In the genomic region with DNA sequence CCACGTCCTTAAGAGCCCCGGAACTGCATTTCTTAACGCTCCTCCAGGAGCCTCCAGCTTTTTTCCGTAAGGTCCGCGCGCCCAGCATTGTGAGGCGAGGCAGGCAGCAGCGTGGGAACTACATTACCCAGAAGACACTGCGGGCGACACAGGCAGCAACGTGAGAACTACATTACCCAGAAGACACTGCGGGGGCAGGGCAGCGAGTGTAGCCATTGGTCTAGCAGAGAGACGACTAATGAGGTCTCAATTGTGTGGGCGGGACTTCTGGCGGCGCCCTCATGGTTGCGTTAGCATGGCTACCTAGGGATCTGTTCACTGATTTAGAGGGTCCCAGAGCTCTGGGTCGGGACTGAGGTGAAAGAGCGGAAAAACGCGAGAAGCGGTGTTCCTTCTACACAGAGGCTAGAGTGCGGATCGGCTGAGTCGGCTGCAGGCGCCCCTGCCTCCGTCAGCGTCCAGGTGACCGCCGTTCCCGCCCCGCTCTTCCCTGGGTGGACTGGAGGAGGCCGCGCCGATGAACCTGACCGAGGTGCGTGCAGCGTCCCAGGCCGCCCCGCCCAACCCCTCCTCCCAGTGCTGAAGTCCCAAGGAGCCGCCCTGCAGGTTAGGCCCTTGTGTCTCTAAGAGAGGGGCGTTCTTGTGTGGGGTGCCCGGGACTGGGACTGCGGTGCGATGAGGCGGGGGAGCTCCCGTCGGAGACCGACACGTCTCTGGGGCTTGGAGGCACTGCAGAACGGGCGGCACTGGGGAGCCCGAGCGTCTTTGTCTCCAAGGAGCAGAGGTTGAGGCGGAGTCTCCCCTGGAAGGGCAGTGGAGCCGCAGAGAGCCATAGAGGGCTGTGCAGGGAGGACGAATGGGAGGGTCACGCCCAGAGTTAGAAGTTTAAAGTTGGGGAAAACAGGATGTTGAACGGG, we compare ENCODE assay signal across 1 cellular context.
TF ChIP-seq lines count a peak whose summit lies in the region.

A gene (plus strand): TSS at position 264 of the 917 bp plus-strand sequence. CDS start 254 bp downstream, at position 518.

TF ChIP-seq in GM12878, 131 proteins besides CTCF, POLR2A, EP300 and RAD21 (continued from another document and continues in another):
- TF ChIP-seq EGR1 (IDR thresholded peaks at IDR 0.05; ENCODE audit: borderline replicate concordance in 1 of 2, low read depth in 2 of 2, low read length in 2 of 2): peak in 1 of 2 experiments; percentile 85; a peak in 2 of 3 replicates
- TF ChIP-seq, protein P1, sequence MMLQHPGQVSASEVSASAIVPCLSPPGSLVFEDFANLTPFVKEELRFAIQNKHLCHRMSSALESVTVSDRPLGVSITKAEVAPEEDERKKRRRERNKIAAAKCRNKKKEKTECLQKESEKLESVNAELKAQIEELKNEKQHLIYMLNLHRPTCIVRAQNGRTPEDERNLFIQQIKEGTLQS (IDR thresholded peaks at IDR 0.05; ENCODE audit: borderline replicate concordance, extremely low read depth, low read depth, low read length): no peak
- TF ChIP-seq GATAD2B (conservative IDR thresholded peaks at IDR 0.05; ENCODE audit: low read depth): peak; percentile 67; the same call in 1 of the 2 replicates
- TF ChIP-seq, protein P2, sequence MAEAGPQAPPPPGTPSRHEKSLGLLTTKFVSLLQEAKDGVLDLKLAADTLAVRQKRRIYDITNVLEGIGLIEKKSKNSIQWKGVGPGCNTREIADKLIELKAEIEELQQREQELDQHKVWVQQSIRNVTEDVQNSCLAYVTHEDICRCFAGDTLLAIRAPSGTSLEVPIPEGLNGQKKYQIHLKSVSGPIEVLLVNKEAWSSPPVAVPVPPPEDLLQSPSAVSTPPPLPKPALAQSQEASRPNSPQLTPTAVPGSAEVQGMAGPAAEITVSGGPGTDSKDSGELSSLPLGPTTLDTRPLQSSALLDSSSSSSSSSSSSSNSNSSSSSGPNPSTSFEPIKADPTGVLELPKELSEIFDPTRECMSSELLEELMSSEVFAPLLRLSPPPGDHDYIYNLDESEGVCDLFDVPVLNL (IDR thresholded peaks at IDR 0.05; ENCODE audit: low read depth, low read length): peak; percentile 65; the same call in 1 of the 2 replicates
- TF ChIP-seq NBN (IDR thresholded peaks at IDR 0.05): 0 out of 2 replicates have a peak, but pooled peaks have one; percentile 32
- TF ChIP-seq NR2C2 (IDR thresholded peaks at IDR 0.05; ENCODE audit: borderline replicate concordance, control insufficient read depth, insufficient read length, low read depth): no peak
- peak; percentile 92 for TF ChIP-seq MXI1 (IDR thresholded peaks at IDR 0.05; ENCODE audit: low read depth, low read length)
- peak; percentile 99 for TF ChIP-seq HCFC1 (IDR thresholded peaks at IDR 0.05; ENCODE audit: low read length)
- no peak for TF ChIP-seq ESRRA (IDR thresholded peaks at IDR 0.05; ENCODE audit: low read length)
- TF ChIP-seq, protein P3, sequence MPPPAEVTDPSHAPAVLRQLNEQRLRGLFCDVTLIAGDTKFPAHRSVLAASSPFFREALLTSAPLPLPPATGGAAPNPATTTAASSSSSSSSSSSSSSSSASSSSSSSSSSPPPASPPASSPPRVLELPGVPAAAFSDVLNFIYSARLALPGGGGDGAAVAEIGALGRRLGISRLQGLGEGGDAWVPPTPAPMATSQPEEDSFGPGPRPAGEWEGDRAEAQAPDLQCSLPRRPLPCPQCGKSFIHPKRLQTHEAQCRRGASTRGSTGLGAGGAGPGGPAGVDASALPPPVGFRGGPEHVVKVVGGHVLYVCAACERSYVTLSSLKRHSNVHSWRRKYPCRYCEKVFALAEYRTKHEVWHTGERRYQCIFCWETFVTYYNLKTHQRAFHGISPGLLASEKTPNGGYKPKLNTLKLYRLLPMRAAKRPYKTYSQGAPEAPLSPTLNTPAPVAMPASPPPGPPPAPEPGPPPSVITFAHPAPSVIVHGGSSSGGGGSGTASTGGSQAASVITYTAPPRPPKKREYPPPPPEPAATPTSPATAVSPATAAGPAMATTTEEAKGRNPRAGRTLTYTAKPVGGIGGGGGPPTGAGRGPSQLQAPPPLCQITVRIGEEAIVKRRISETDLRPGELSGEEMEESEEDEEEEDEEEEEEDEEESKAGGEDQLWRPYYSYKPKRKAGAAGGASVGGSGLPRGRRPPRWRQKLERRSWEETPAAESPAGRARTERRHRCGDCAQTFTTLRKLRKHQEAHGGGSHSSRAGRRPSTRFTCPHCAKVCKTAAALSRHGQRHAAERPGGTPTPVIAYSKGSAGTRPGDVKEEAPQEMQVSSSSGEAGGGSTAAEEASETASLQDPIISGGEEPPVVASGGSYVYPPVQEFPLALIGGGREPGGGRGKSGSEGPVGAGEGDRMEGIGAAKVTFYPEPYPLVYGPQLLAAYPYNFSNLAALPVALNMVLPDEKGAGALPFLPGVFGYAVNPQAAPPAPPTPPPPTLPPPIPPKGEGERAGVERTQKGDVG (CRISPR knock-in tag; IDR thresholded peaks at IDR 0.05): no peak
- TF ChIP-seq CBX5 (IDR thresholded peaks at IDR 0.05; ENCODE audit: low read depth): no peak
- peak; percentile 87 for TF ChIP-seq CHD2 (IDR thresholded peaks at IDR 0.05; ENCODE audit: borderline replicate concordance, low read depth, low read length)
- peak; percentile 97 for TF ChIP-seq CREM (IDR thresholded peaks at IDR 0.05; ENCODE audit: low read depth)
- TF ChIP-seq, protein P4, sequence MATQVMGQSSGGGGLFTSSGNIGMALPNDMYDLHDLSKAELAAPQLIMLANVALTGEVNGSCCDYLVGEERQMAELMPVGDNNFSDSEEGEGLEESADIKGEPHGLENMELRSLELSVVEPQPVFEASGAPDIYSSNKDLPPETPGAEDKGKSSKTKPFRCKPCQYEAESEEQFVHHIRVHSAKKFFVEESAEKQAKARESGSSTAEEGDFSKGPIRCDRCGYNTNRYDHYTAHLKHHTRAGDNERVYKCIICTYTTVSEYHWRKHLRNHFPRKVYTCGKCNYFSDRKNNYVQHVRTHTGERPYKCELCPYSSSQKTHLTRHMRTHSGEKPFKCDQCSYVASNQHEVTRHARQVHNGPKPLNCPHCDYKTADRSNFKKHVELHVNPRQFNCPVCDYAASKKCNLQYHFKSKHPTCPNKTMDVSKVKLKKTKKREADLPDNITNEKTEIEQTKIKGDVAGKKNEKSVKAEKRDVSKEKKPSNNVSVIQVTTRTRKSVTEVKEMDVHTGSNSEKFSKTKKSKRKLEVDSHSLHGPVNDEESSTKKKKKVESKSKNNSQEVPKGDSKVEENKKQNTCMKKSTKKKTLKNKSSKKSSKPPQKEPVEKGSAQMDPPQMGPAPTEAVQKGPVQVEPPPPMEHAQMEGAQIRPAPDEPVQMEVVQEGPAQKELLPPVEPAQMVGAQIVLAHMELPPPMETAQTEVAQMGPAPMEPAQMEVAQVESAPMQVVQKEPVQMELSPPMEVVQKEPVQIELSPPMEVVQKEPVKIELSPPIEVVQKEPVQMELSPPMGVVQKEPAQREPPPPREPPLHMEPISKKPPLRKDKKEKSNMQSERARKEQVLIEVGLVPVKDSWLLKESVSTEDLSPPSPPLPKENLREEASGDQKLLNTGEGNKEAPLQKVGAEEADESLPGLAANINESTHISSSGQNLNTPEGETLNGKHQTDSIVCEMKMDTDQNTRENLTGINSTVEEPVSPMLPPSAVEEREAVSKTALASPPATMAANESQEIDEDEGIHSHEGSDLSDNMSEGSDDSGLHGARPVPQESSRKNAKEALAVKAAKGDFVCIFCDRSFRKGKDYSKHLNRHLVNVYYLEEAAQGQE (IDR thresholded peaks at IDR 0.05; ENCODE audit: low read depth, low read length): no peak
- peak; percentile 97 for TF ChIP-seq SIX5 (IDR thresholded peaks at IDR 0.05; ENCODE audit: low read depth, low read length, severe bottlenecking)
- TF ChIP-seq MEF2A (IDR thresholded peaks at IDR 0.05; ENCODE audit: insufficient read depth, low read depth, low read length): no peak
- TF ChIP-seq TCF12 (IDR thresholded peaks at IDR 0.05; ENCODE audit: low read depth, low read length): no peak
- peak; percentile 85 for TF ChIP-seq GABPA (IDR thresholded peaks at IDR 0.05; ENCODE audit: low read depth)
- TF ChIP-seq RFX5 (IDR thresholded peaks at IDR 0.05; ENCODE audit: low read depth, low read length): peak; percentile 46; the same call in 1 of the 2 replicates
- peak; percentile 59; the same call in 1 of the 2 replicates for TF ChIP-seq TAF1 (IDR thresholded peaks at IDR 0.05; ENCODE audit: borderline replicate concordance, low read depth, low read length)
- TF ChIP-seq, protein P5, sequence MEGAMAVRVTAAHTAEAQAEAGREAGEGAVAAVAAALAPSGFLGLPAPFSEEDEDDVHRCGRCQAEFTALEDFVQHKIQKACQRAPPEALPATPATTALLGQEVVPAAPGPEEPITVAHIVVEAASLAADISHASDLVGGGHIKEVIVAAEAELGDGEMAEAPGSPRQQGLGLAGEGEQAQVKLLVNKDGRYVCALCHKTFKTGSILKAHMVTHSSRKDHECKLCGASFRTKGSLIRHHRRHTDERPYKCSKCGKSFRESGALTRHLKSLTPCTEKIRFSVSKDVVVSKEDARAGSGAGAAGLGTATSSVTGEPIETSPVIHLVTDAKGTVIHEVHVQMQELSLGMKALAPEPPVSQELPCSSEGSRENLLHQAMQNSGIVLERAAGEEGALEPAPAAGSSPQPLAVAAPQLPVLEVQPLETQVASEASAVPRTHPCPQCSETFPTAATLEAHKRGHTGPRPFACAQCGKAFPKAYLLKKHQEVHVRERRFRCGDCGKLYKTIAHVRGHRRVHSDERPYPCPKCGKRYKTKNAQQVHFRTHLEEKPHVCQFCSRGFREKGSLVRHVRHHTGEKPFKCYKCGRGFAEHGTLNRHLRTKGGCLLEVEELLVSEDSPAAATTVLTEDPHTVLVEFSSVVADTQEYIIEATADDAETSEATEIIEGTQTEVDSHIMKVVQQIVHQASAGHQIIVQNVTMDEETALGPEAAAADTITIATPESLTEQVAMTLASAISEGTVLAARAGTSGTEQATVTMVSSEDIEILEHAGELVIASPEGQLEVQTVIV (IDR thresholded peaks at IDR 0.05; ENCODE audit: borderline replicate concordance, partially characterized antibody): no peak
- TF ChIP-seq, protein P6, sequence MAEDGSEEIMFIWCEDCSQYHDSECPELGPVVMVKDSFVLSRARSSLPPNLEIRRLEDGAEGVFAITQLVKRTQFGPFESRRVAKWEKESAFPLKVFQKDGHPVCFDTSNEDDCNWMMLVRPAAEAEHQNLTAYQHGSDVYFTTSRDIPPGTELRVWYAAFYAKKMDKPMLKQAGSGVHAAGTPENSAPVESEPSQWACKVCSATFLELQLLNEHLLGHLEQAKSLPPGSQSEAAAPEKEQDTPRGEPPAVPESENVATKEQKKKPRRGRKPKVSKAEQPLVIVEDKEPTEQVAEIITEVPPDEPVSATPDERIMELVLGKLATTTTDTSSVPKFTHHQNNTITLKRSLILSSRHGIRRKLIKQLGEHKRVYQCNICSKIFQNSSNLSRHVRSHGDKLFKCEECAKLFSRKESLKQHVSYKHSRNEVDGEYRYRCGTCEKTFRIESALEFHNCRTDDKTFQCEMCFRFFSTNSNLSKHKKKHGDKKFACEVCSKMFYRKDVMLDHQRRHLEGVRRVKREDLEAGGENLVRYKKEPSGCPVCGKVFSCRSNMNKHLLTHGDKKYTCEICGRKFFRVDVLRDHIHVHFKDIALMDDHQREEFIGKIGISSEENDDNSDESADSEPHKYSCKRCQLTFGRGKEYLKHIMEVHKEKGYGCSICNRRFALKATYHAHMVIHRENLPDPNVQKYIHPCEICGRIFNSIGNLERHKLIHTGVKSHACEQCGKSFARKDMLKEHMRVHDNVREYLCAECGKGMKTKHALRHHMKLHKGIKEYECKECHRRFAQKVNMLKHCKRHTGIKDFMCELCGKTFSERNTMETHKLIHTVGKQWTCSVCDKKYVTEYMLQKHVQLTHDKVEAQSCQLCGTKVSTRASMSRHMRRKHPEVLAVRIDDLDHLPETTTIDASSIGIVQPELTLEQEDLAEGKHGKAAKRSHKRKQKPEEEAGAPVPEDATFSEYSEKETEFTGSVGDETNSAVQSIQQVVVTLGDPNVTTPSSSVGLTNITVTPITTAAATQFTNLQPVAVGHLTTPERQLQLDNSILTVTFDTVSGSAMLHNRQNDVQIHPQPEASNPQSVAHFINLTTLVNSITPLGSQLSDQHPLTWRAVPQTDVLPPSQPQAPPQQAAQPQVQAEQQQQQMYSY (CRISPR knock-in tag; IDR thresholded peaks at IDR 0.05): no peak
- TF ChIP-seq, protein P7, sequence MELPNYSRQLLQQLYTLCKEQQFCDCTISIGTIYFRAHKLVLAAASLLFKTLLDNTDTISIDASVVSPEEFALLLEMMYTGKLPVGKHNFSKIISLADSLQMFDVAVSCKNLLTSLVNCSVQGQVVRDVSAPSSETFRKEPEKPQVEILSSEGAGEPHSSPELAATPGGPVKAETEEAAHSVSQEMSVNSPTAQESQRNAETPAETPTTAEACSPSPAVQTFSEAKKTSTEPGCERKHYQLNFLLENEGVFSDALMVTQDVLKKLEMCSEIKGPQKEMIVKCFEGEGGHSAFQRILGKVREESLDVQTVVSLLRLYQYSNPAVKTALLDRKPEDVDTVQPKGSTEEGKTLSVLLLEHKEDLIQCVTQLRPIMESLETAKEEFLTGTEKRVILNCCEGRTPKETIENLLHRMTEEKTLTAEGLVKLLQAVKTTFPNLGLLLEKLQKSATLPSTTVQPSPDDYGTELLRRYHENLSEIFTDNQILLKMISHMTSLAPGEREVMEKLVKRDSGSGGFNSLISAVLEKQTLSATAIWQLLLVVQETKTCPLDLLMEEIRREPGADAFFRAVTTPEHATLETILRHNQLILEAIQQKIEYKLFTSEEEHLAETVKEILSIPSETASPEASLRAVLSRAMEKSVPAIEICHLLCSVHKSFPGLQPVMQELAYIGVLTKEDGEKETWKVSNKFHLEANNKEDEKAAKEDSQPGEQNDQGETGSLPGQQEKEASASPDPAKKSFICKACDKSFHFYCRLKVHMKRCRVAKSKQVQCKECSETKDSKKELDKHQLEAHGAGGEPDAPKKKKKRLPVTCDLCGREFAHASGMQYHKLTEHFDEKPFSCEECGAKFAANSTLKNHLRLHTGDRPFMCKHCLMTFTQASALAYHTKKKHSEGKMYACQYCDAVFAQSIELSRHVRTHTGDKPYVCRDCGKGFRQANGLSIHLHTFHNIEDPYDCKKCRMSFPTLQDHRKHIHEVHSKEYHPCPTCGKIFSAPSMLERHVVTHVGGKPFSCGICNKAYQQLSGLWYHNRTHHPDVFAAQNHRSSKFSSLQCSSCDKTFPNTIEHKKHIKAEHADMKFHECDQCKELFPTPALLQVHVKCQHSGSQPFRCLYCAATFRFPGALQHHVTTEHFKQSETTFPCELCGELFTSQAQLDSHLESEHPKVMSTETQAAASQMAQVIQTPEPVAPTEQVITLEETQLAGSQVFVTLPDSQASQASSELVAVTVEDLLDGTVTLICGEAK (IDR thresholded peaks at IDR 0.05; ENCODE audit: borderline replicate concordance): peak; percentile 78
- peak; percentile 38; the same call in 1 of the 2 replicates for TF ChIP-seq RUNX3 (IDR thresholded peaks at IDR 0.05; ENCODE audit: low read length)
- peak; percentile 57 for TF ChIP-seq RELA (IDR thresholded peaks at IDR 0.05; ENCODE audit: borderline replicate concordance, partially characterized antibody)
- peak; percentile 70 for TF ChIP-seq NR2C1 (IDR thresholded peaks at IDR 0.05)
- TF ChIP-seq, protein P8, sequence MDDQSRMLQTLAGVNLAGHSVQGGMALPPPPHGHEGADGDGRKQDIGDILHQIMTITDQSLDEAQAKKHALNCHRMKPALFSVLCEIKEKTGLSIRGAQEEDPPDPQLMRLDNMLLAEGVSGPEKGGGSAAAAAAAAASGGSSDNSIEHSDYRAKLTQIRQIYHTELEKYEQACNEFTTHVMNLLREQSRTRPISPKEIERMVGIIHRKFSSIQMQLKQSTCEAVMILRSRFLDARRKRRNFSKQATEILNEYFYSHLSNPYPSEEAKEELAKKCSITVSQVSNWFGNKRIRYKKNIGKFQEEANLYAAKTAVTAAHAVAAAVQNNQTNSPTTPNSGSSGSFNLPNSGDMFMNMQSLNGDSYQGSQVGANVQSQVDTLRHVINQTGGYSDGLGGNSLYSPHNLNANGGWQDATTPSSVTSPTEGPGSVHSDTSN (IDR thresholded peaks at IDR 0.05; ENCODE audit: insufficient replicate concordance, low read depth, low read length): peak; percentile 64
- peak; percentile 60; the same call in 1 of the 2 replicates for TF ChIP-seq SIN3A (IDR thresholded peaks at IDR 0.05; ENCODE audit: low read depth, low read length)
- TF ChIP-seq EZH2 (IDR thresholded peaks at IDR 0.05; ENCODE audit: borderline replicate concordance, control insufficient read depth, low read depth, low read length): no peak
- TF ChIP-seq SREBF2 (IDR thresholded peaks at IDR 0.05; ENCODE audit: low read length): no peak
